In genomic region chr16:85430523-85431381, GRCh38 we compare ENCODE assay signal across 1 cellular context.
A peak's percentile ranks its signal among the peaks of the same experiment; 100 is the strongest.
TF ChIP-seq lines count a peak whose summit lies in the region.

No MANE protein-coding gene starts in this region.

TF ChIP-seq in H1, 55 proteins besides CTCF, POLR2A, EP300 and RAD21 (continued from another document):
- TF ChIP-seq GABPA (IDR thresholded peaks at IDR 0.05; ENCODE audit: borderline replicate concordance, insufficient read depth, low read length) = 0 out of 2 replicates have a peak, but pooled peaks have one; percentile 26
